Comparison of ENCODE assay signal across 8 cellular contexts in genomic region chr19:1274852-1275259, GRCh38. TPM values are rescaled to one million over a fixed set of nuclear protein-coding genes. Genes with fewer than 3 reads are reported as not detected.
A peak's percentile ranks its signal among the peaks of the same experiment; 100 is the strongest.
DNase-seq lines count a peak whose midpoint lies in the region; ATAC-seq and TF ChIP-seq lines count a peak whose summit lies in the region.

No MANE protein-coding gene starts in this region.

- DNase-seq in HAP-1 (ENCODE audit: low spot score in 2 of 2) (no peak), T-cell (no peak), foreskin fibroblast (peak in 1 of 2 donors; percentile 59), sigmoid colon (peak; percentile 77), NCI-H2171 (lab: John Stamatoyannopoulos, UW) (no peak), NCI-H69 (lab: John Stamatoyannopoulos, UW) (no peak)
- DNase-seq in stimulated activated naive CD4-positive, alpha-beta T cell treated with Interleukin-2 at 50 U/mL for 16 hours (lab: John Stamatoyannopoulos, UW), result no peak

- TF ChIP-seq EP300 in sigmoid colon (IDR thresholded peaks at IDR 0.05), result no peak

- H3K9me3 ChIP-seq in HAP-1, result no peaks in the 10 kb centered on the region
- H3K9me3 ChIP-seq in sigmoid colon, result no peaks in the 10 kb centered on the region

- CTCF ChIA-PET in T-cell (lab: Charles Lee), result no interaction called here

- intact Hi-C loops in sigmoid colon (cut with DNase I), result loop anchor here (5.0 kb wide), 3 partner anchors 82 to 132 kb away; partner anchors contain the start of genes DAZAP1 and NDUFS7

- 29 to 39% methylated on average over 44 of the region's 44 CpGs for WGBS in sigmoid colon, 2 donors

- H3K27ac Mint-ChIP-seq in T-cell, result no peak overlapping the region

- POLR2A ChIA-PET in T-cell (lab: Charles Lee), result interaction anchor here (0.6 to 1.0 kb wide), 2 partner anchors 11 to 594 kb away, joined by 5 to 7 read pairs; no protein-coding TSS in a partner anchor

- in situ Hi-C loops in HAP-1 (cut with MboI; ENCODE audit: low sequenced_read_pairs), result no loop called here

- peak overlapping the region; percentile 53 for H3K4me3 ChIP-seq in HAP-1
- H3K4me3 ChIP-seq in foreskin fibroblast (ENCODE audit: low read depth in 1 of 2, low read length in 2 of 2), result peak overlapping the region; percentile 36 to 59
- H3K4me3 ChIP-seq in sigmoid colon, result peak overlapping the region; percentile 27 to 64 (median 60)

- peak overlapping the region; percentile 31 to 94 (median 39) for H3K4me3 Mint-ChIP-seq in T-cell

- ATAC-seq in T-cell (replicated peaks in 1 of 4) (no peak), GM19455 (IDR thresholded peaks at IDR 0.05; ENCODE audit: unreplicated experiment) (no peak)

- H3K27me3 Mint-ChIP-seq in T-cell, result no peaks in the 10 kb centered on the region

- TF ChIP-seq POLR2A in sigmoid colon (IDR thresholded peaks at IDR 0.05), result no peak

- TF ChIP-seq CTCF in foreskin fibroblast (IDR thresholded peaks at IDR 0.05; ENCODE audit: low read depth, low read length) (no peak), sigmoid colon (IDR thresholded peaks at IDR 0.05) (no peak)

- peaks cover 55 to 61% (median 56%) of the 10 kb centered on the region in 3 donors for H3K4me1 Mint-ChIP-seq in T-cell

- no peaks in the 10 kb centered on the region for H3K9me3 Mint-ChIP-seq in T-cell

- peaks cover 36% of the 10 kb centered on the region for H3K4me1 ChIP-seq in HAP-1
- H3K4me1 ChIP-seq in sigmoid colon, result peaks cover 0 to 65% (median 64%) of the 10 kb centered on the region in 4 donors

- peaks cover 43% of the 10 kb centered on the region for H3K36me3 Mint-ChIP-seq in T-cell

- H3K36me3 ChIP-seq in HAP-1 (replicated peaks) (peaks cover 80% of the 10 kb centered on the region), sigmoid colon (peaks cover 42 to 58% (median 47%) of the 10 kb centered on the region in 4 donors)

- peak overlapping the region; percentile 94 to 100 (median 97) for H3K27ac ChIP-seq in sigmoid colon

- H3K27me3 ChIP-seq in HAP-1 (ENCODE audit: low read depth) (no peaks in the 10 kb centered on the region), sigmoid colon (no peaks in the 10 kb centered on the region)

RNA-seq across cellular contexts. Expression of gene FAM174C, which starts 0.5 kb away (rescaled TPM):
- 10 to 100 TPM; 42.1 to 69.8 (median 60.4) TPM for total RNA-seq in T-cell
- 10 to 100 TPM; 24.7 to 49.3 (median 29.8) TPM for total RNA-seq in sigmoid colon
- 10 to 100 TPM; 37.0 to 87.8 (median 60.1) TPM for polyA plus RNA-seq in sigmoid colon

RNA-seq across cellular contexts. Expression of gene CIRBP, which starts 5.7 kb away (rescaled TPM):
- total RNA-seq in T-cell (100 to 1,000 TPM; 477 to 682 (median 657) TPM), sigmoid colon (1,000 to 10,000 TPM in 1 of 4 donors, 100 to 1,000 TPM in 3; 602 to 1,004 (median 791) TPM)
- polyA plus RNA-seq in sigmoid colon, result 100 to 1,000 TPM; 129 to 455 (median 265) TPM

RNA-seq across cellular contexts. Expression of gene EFNA2, which starts 10.8 kb away (rescaled TPM):
- total RNA-seq in T-cell (under 1 TPM in 1 of 5 donors, not detected in 4; 0.38 TPM), sigmoid colon (not detected)
- polyA plus RNA-seq in sigmoid colon, result 10 to 100 TPM; 23.4 to 40.6 (median 25.2) TPM

RNA-seq across cellular contexts. Expression of gene MIDN, which starts 26.5 kb away (rescaled TPM):
- total RNA-seq in T-cell (100 to 1,000 TPM in 1 of 5 donors, 10 to 100 TPM in 4; 54.0 to 161 (median 66.9) TPM), sigmoid colon (10 to 100 TPM; 14.6 to 70.3 (median 15.4) TPM)
- polyA plus RNA-seq in sigmoid colon, result 10 to 100 TPM; 42.1 to 87.0 (median 57.7) TPM

RNA-seq across cellular contexts. Expression of gene ATP5F1D, which starts 33.3 kb away (rescaled TPM):
- total RNA-seq in T-cell (100 to 1,000 TPM; 117 to 233 (median 155) TPM), sigmoid colon (100 to 1,000 TPM in 3 of 4 donors, 10 to 100 TPM in 1; 74.7 to 112 (median 104) TPM)
- 100 to 1,000 TPM; 294 to 390 (median 352) TPM for polyA plus RNA-seq in sigmoid colon
